In genomic region chr5:16502866-16503265, GRCh38 we compare ENCODE assay signal across 19 cellular contexts. TPM values are rescaled to one million over a fixed set of nuclear protein-coding genes. Genes with fewer than 3 reads are reported as not detected.
DNase-seq lines count a peak whose midpoint lies in the region; ATAC-seq and TF ChIP-seq lines count a peak whose summit lies in the region.
"Had no signal": no experiment of that assay in that cellular context is flagged by ENCODE, and none has a peak within 500 bp of the region (broad histone marks: within the 10 kb centered on the region; RNA-seq: fewer than 3 reads in every experiment).

No MANE protein-coding gene starts in this region.

- H3K36me3 ChIP-seq in mammary epithelial cell (ENCODE audit: insufficient read depth, low read length) (no peaks in the 10 kb centered on the region), breast epithelium (no peaks in the 10 kb centered on the region), RWPE2 (ENCODE audit: low read depth) (no peaks in the 10 kb centered on the region)
- H3K36me3 ChIP-seq: cardiac muscle cell, HAP-1, tibial nerve had no signal

- H2AFZ ChIP-seq in mammary epithelial cell (ENCODE audit: low read depth, low read length): no peak overlapping the region

- 84% methylated on average over 3 of the region's 3 CpGs for WGBS in mammary epithelial cell (ENCODE audit: low coverage, missing lambda C conversion rate)

- BruUV-seq in mammary epithelial cell (replicated peaks; lab: Mats Ljungman, UMichigan): no TSS peak

- no peak for TF ChIP-seq CTCF in mammary epithelial cell (conservative IDR thresholded peaks at IDR 0.05 in 1 of 2, IDR thresholded peaks at IDR 0.05 in 1 of 2; ENCODE audit: extremely low read depth in 1 of 2, insufficient read depth in 1 of 2, low read depth in 1 of 2, low read length in 2 of 2)
- TF ChIP-seq CTCF in breast epithelium (IDR thresholded peaks at IDR 0.05): no peak
- no peak for TF ChIP-seq CTCF in RWPE2 (IDR thresholded peaks at IDR 0.05; ENCODE audit: poor library complexity, severe bottlenecking)
- TF ChIP-seq CTCF in GM13977 (IDR thresholded peaks at IDR 0.05; ENCODE audit: extremely low read depth, insufficient read depth, missing control alignments): no peak

- H4K20me1 ChIP-seq in mammary epithelial cell (ENCODE audit: insufficient read depth, low read length): no peaks in the 10 kb centered on the region

- no peak overlapping the region for H3K4me2 ChIP-seq in mammary epithelial cell (ENCODE audit: insufficient read depth, low read depth, low read length)

- peaks cover 3% of the 10 kb centered on the region for H3K4me1 ChIP-seq in mammary epithelial cell (ENCODE audit: insufficient read depth, low read length)
- no peaks in the 10 kb centered on the region for H3K4me1 ChIP-seq in breast epithelium
- peaks cover 15% of the 10 kb centered on the region for H3K4me1 ChIP-seq in RWPE2 (ENCODE audit: insufficient read depth, poor library complexity, severe bottlenecking)
- H3K4me1 ChIP-seq: HAP-1 had no signal

- H3K27ac ChIP-seq in mammary epithelial cell (ENCODE audit: insufficient read depth, low read depth, low read length) (no peak overlapping the region), breast epithelium (no peak overlapping the region), RWPE2 (ENCODE audit: poor library complexity, severe bottlenecking) (no peak overlapping the region)
- H3K27ac ChIP-seq: cardiac muscle cell, tibial nerve had no signal

- H3K27me3 ChIP-seq in mammary epithelial cell (ENCODE audit: insufficient read depth, low read length) (no peaks in the 10 kb centered on the region), breast epithelium (no peaks in the 10 kb centered on the region), RWPE2 (ENCODE audit: insufficient read depth, poor library complexity, severe bottlenecking) (no peaks in the 10 kb centered on the region)
- H3K27me3 ChIP-seq: cardiac muscle cell, tibial nerve had no signal

- TF ChIP-seq POLR2A in breast epithelium (IDR thresholded peaks at IDR 0.05): no peak

- no peak overlapping the region for H3K9ac ChIP-seq in mammary epithelial cell (ENCODE audit: insufficient read depth, low read length)

- no peaks in the 10 kb centered on the region for H3K79me2 ChIP-seq in mammary epithelial cell (ENCODE audit: insufficient read depth, low read length)

- H3K4me3 ChIP-seq in mammary epithelial cell (replicated peaks in 1 of 3; ENCODE audit: insufficient read depth in 1 of 3, low read depth in 2 of 3, low read length in 3 of 3): no peak overlapping the region
- H3K4me3 ChIP-seq in breast epithelium: no peak overlapping the region
- no peak overlapping the region for H3K4me3 ChIP-seq in RWPE2 (ENCODE audit: severe bottlenecking)
- H3K4me3 ChIP-seq: cardiac muscle cell, GM12878, HAP-1, tibial nerve had no signal

- ATAC-seq in RWPE2 (ENCODE audit: low read depth) (peak; percentile 77), GM18502 (IDR thresholded peaks at IDR 0.05; ENCODE audit: poor library complexity, unreplicated experiment) (no peak), HG03159 (IDR thresholded peaks at IDR 0.05; ENCODE audit: unreplicated experiment) (no peak)
- ATAC-seq: effector memory CD8-positive, alpha-beta T cell; GM12878; sciatic nerve had no signal

- in situ Hi-C loops in mammary epithelial cell (cut with MboI; ENCODE audit: low sequenced_read_pairs in 2 of 2): no loop called here
- in situ Hi-C loops in GM13977 (cut with MboI; ENCODE audit: low pct_unique_long_range_greater_than_20kb, low sequenced_read_pairs, unreplicated experiment): no loop called here

- dilution Hi-C loops in mammary epithelial cell (cut with HindIII; ENCODE audit: low sequenced_read_pairs): no loop called here

- intact Hi-C loops in mammary epithelial cell (cut with micrococcal nuclease) (no loop called here), breast epithelium (cut with DNase I; ENCODE audit: low total_unique reads) (no loop called here)

- CTCF ChIA-PET in mammary epithelial cell (lab: Charles Lee; ENCODE audit: low non-redundant PET): no interaction called here

- DNase-seq in mammary epithelial cell: peak; percentile 33
- no peak for DNase-seq in breast epithelium (ENCODE audit: low spot score in 2 of 2)
- DNase-seq in RWPE2 (ENCODE audit: low spot score): no peak
- peak; percentile 63 for DNase-seq in foreskin melanocyte
- DNase-seq in cerebellum (ENCODE audit: low spot score): no peak
- DNase-seq in GM13977 (ENCODE audit: low spot score): no peak
- DNase-seq: activated CD4-positive, alpha-beta T cell treated with anti-CD3 and anti-CD28 coated beads, Interleukin-2, amount 50 U/mL, for 1 hour; activated naive CD4-positive, alpha-beta T cell treated with anti-CD3 and anti-CD28 coated beads, Interleukin-2, amount 10 ng/mL, durations not matched to agents 7 days and 5 days; activated T-cell treated with anti-CD3 and anti-CD28 coated beads for 4 hours; CD4-positive, CD25-positive, alpha-beta regulatory T cell; effector memory CD8-positive, alpha-beta T cell; stimulated activated CD4-positive, alpha-beta T cell treated with anti-CD3 and anti-CD28 coated beads, Interleukin-4, amount 100 ng/mL, for 4 hours had no signal

- H3K9me3 ChIP-seq in mammary epithelial cell (replicated peaks; ENCODE audit: insufficient read depth, low read length) (no peaks in the 10 kb centered on the region), breast epithelium (no peaks in the 10 kb centered on the region), RWPE2 (ENCODE audit: severe bottlenecking) (no peaks in the 10 kb centered on the region)
- H3K9me3 ChIP-seq: HAP-1, tibial nerve had no signal

RNA-seq across cellular contexts. Expression of gene ZNF622, which starts 37.3 kb away (rescaled TPM):
- total RNA-seq in mammary epithelial cell (10 to 100 TPM; 32.2 to 32.3 TPM), breast epithelium (10 to 100 TPM; 27.9 to 37.6 (median 31.3) TPM), cerebellum (15.8 TPM)
- polyA plus RNA-seq in mammary epithelial cell: 21.1 TPM
- polyA minus RNA-seq in mammary epithelial cell: 39.6 TPM

Comparison
In these comparisons a context has a peak if more than half of its experiments do, and no peak if none do; other contexts are left out.
1. DNase-seq: peak in mammary epithelial cell (single experiment) and foreskin melanocyte (single experiment); none in breast epithelium (0 of 2), RWPE2 (single experiment), cerebellum (single experiment) and GM13977 (single experiment).